In genomic region chr11:12088047-12088481, GRCh38 we compare ENCODE assay signal across 7 cellular contexts. TPM values are rescaled to one million over a fixed set of nuclear protein-coding genes. Genes with fewer than 3 reads are reported as not detected.
DNase-seq lines count a peak whose midpoint lies in the region; ATAC-seq and TF ChIP-seq lines count a peak whose summit lies in the region.

No MANE protein-coding gene starts in this region.

- no peaks in the 10 kb centered on the region for H3K36me3 ChIP-seq in HEK293 (ENCODE audit: control insufficient read depth in 2 of 2, insufficient read depth in 1 of 2, low read length in 2 of 2)
- no peaks in the 10 kb centered on the region for H3K36me3 ChIP-seq in gastrocnemius medialis

- CTCF ChIA-PET in HEK293 (lab: Yijun Ruan, JAX) (interaction anchor here (1.1 to 3.8 kb wide), 7 partner anchors 11 to 195 kb away, joined by 3 to 16 read pairs (median 12); no protein-coding TSS in a partner anchor), T-cell (lab: Charles Lee) (interaction anchor here (0.6 to 1.7 kb wide), 9 partner anchors 11 to 194 kb away, joined by 3 to 7 read pairs (median 3); no protein-coding TSS in a partner anchor)

- H3K36me3 Mint-ChIP-seq in T-cell, result no peaks in the 10 kb centered on the region

- peaks cover 0 to 3% (median 0%) of the 10 kb centered on the region in 3 donors for H3K27me3 ChIP-seq in gastrocnemius medialis

- POLR2A ChIA-PET in HEK293 (lab: Yijun Ruan, JAX), result interaction anchor here (1.3 to 1.4 kb wide), 2 partner anchors 23 to 44 kb away, joined by 3 to 4 read pairs; partner anchors contain the start of gene MICAL2
- POLR2A ChIA-PET in T-cell (lab: Charles Lee), result interaction anchor here in 1 of 2 donors (0.7 to 1.5 kb wide), 2 partner anchors 20 to 150 kb away, joined by 3 read pairs; no protein-coding TSS in a partner anchor

- peaks cover 63 to 68% (median 66%) of the 10 kb centered on the region in 3 donors for H3K4me1 Mint-ChIP-seq in T-cell

- no peaks in the 10 kb centered on the region for H3K27me3 Mint-ChIP-seq in T-cell

- H3K27ac Mint-ChIP-seq in T-cell, result peak overlapping the region; percentile 82 to 85

- H3K4me1 ChIP-seq in HEK293 (ENCODE audit: control insufficient read depth, insufficient read depth, low read length) (no peaks in the 10 kb centered on the region), gastrocnemius medialis (peaks cover 16 to 37% of the 10 kb centered on the region in 2 donors)

- no peak for TF ChIP-seq CTCF in HEK293 (tag by site-specific recombination; IDR thresholded peaks at IDR 0.05)
- peak; percentile 20 for TF ChIP-seq CTCF in fibroblast of mammary gland (conservative IDR thresholded peaks at IDR 0.05; ENCODE audit: control insufficient read depth, insufficient read depth, low read depth, low read length)
- TF ChIP-seq CTCF in gastrocnemius medialis (IDR thresholded peaks at IDR 0.05 in 4 of 5, conservative IDR thresholded peaks at IDR 0.05 in 1 of 5), result peak in 4 of 5 experiments; percentile 16 to 37 (median 32)

- H3K4me3 Mint-ChIP-seq in T-cell, result peak overlapping the region in 1 of 3 donors; percentile 52

- peaks cover 0 to 3% (median 0%) of the 10 kb centered on the region in 3 donors for H3K9me3 Mint-ChIP-seq in T-cell

- intact Hi-C loops in gastrocnemius medialis (cut with DNase I; ENCODE audit: low total_unique reads), result loop anchor here (5.0 kb wide), 1 partner anchor 149 kb away; no protein-coding TSS in a partner anchor

- DNase-seq in T-cell (no peak), fibroblast of mammary gland (ENCODE audit: low read depth) (peak; percentile 82), gastrocnemius medialis (peak in 1 of 2 donors; percentile 44), DMS153 (lab: John Stamatoyannopoulos, UW) (no peak)

- H3K4me3 ChIP-seq in HEK293 (ENCODE audit: low read depth, low read length) (no peak overlapping the region), fibroblast of mammary gland (ENCODE audit: control insufficient read depth, low read depth, low read length) (no peak overlapping the region), gastrocnemius medialis (no peak overlapping the region)

- H3K9me3 ChIP-seq in HEK293 (ENCODE audit: control insufficient read depth, insufficient read depth, low read depth, low read length) (no peaks in the 10 kb centered on the region), gastrocnemius medialis (no peaks in the 10 kb centered on the region)

- in situ Hi-C loops in gastrocnemius medialis (cut with MboI; ENCODE audit: low sequenced_read_pairs in 4 of 4), result no loop called here

- peak in 2 of 4 experiments; percentile 11 to 53 for ATAC-seq in T-cell (replicated peaks in 1 of 4)
- ATAC-seq in gastrocnemius medialis, result peak in 1 of 2 donors; percentile 23
- no peak for ATAC-seq in HG02588 (IDR thresholded peaks at IDR 0.05; ENCODE audit: unreplicated experiment)
- ATAC-seq in GM19324 (IDR thresholded peaks at IDR 0.05; ENCODE audit: low FRiP score, unreplicated experiment), result no peak

- H3K27ac ChIP-seq in HEK293 (ENCODE audit: extremely low read depth, low read depth, low read length), result no peak overlapping the region
- peak overlapping the region; percentile 69 to 84 (median 78) for H3K27ac ChIP-seq in gastrocnemius medialis

- TF ChIP-seq POLR2A in gastrocnemius medialis (IDR thresholded peaks at IDR 0.05), result no peak

TF ChIP-seq in HEK293, 187 proteins besides CTCF, POLR2A, EP300 and RAD21:
- TF ChIP-seq ZNF366 (tag by site-specific recombination; conservative IDR thresholded peaks at IDR 0.05) (no peak), ZNF658 (tag by site-specific recombination; IDR thresholded peaks at IDR 0.05) (no peak), ZIC2 (tag by site-specific recombination; IDR thresholded peaks at IDR 0.05) (peak; percentile 58)

RNA-seq across cellular contexts. Expression of gene MICAL2, which starts 22.3 kb away (rescaled TPM):
- total RNA-seq in T-cell (10 to 100 TPM; 13.7 to 38.7 (median 22.9) TPM), gastrocnemius medialis (10 to 100 TPM; 24.7 to 53.7 (median 37.0) TPM)
